In the genomic region with DNA sequence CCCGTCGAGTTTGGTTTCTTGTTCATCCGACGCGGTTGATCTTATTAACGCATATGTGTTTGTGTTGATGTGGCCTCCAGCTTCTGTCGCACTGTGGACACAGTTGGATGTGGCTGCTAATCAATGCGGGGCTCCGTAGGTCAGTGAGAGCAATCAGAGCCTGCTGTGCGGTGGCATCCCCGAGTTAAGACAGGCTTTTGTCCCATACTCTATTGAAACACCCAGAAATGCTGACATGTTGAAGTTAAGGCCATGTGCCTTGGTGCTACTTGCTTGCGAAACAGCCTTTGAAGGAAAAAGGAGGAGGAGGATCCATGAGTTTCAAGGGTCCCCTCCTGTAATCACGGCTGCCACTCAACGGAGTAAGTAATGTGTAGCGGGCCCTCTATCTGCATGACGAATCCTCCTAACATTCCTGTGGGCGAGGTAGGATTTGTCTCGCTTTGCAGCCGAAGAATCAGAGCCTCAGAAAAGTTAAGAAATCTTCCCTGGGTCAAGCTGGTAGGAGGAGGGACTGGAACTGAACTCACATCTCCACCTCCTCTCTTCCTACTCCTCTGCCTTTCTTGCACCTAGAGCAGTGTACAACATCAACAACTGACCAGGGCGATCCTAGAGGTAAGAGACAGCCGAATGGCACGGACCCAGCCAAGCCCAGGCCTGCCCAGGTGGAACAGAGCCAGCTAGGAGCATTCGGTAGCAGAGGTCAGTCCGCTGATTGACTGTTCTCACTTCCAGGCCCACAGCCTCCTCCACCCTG, we compare ENCODE assay signal across 12 cellular contexts. TPM values are rescaled to one million over a fixed set of nuclear protein-coding genes. Genes with fewer than 3 reads are reported as not detected.
DNase-seq lines count a peak whose midpoint lies in the region; ATAC-seq and TF ChIP-seq lines count a peak whose summit lies in the region.
"Had no signal": no experiment of that assay in that cellular context is flagged by ENCODE, and none has a peak within 500 bp of the region (broad histone marks: within the 10 kb centered on the region; RNA-seq: fewer than 3 reads in every experiment).

No MANE protein-coding gene starts in this region.

- H2BK15ac ChIP-seq in IMR-90 (ENCODE audit: low read depth, low read length), result no peak overlapping the region

- H3K4ac ChIP-seq in IMR-90 (ENCODE audit: low read depth, low read length), result no peak overlapping the region; the same call in 1 of the 2 replicates

- dilution Hi-C loops in IMR-90 (cut with HindIII; ENCODE audit: low sequenced_read_pairs, unreplicated experiment), result no loop called here

- H2AFZ ChIP-seq in IMR-90 (replicated peaks; ENCODE audit: low read length, poor library complexity), result no peak overlapping the region

- H3K4me1 Mint-ChIP-seq in activated naive CD4-positive, alpha-beta T cell treated with anti-CD3 and anti-CD28 coated beads for 36 hours (ENCODE audit: low read depth), result peaks cover 6% of the 10 kb centered on the region
- H3K4me1 Mint-ChIP-seq: activated T-helper 17 cell treated with anti-CD3 and anti-CD28 coated beads, Interleukin-2, amount 50 U/mL, for 72 hours had no signal

- H2BK20ac ChIP-seq in IMR-90 (ENCODE audit: low read depth, low read length), result no peak overlapping the region

- TF ChIP-seq CTCF in A673 (conservative IDR thresholded peaks at IDR 0.05; ENCODE audit: low read depth, low read length), result no peak
- no peak for TF ChIP-seq CTCF in IMR-90 (conservative IDR thresholded peaks at IDR 0.05; ENCODE audit: low read depth, low read length)
- no peak for TF ChIP-seq CTCF in brain microvascular endothelial cell (IDR thresholded peaks at IDR 0.05; ENCODE audit: low read depth, low read length, missing control alignments)
- no peak for TF ChIP-seq CTCF in right lobe of liver (IDR thresholded peaks at IDR 0.05)

- no peak overlapping the region for H3K23ac ChIP-seq in IMR-90 (ENCODE audit: low read depth, low read length)

- TF ChIP-seq RAD21 in IMR-90 (IDR thresholded peaks at IDR 0.05; ENCODE audit: low read length), result no peak

- no peaks in the 10 kb centered on the region for H4K20me1 ChIP-seq in IMR-90 (ENCODE audit: insufficient read depth, low read length)

- no peak overlapping the region; the same call in 1 of the 2 replicates for H2AK5ac ChIP-seq in IMR-90 (ENCODE audit: low read depth, low read length)

- DNase-seq in A673 (ENCODE audit: low spot score) (peak; percentile 90), IMR-90 (peak; percentile 29), brain microvascular endothelial cell (peak; percentile 39), right lobe of liver (peak in 2 of 3 donors; percentile 73 to 76), occipital lobe (lab: John Stamatoyannopoulos, UW) (no peak), DMS 273 (lab: John Stamatoyannopoulos, UW; ENCODE audit: unreplicated experiment) (no peak)
- DNase-seq in activated naive CD4-positive, alpha-beta T cell treated with anti-CD3 and anti-CD28 coated beads for 36 hours, result no peak
- DNase-seq: psoas muscle, WERI-Rb-1 had no signal

- H2BK5ac ChIP-seq in IMR-90 (ENCODE audit: low read depth, low read length, poor library complexity, severe bottlenecking), result no peak overlapping the region

- in situ Hi-C loops in IMR-90 (cut with MboI; ENCODE audit: low sequenced_read_pairs), result no loop called here
- in situ Hi-C loops in brain microvascular endothelial cell (cut with HindIII; ENCODE audit: low pct_ligation_motif_present, low sequenced_read_pairs), result no loop called here

- H3K36me3 ChIP-seq in A673 (ENCODE audit: insufficient read depth, low read length, poor library complexity, severe bottlenecking), result no peaks in the 10 kb centered on the region
- no peaks in the 10 kb centered on the region for H3K36me3 ChIP-seq in IMR-90 (ENCODE audit: control insufficient read depth, insufficient read depth, low read length)
- no peaks in the 10 kb centered on the region for H3K36me3 ChIP-seq in brain microvascular endothelial cell (replicated peaks)
- no peaks in the 10 kb centered on the region for H3K36me3 ChIP-seq in right lobe of liver

- H3K79me1 ChIP-seq in IMR-90 (ENCODE audit: low read depth in 1 of 2, low read length in 2 of 2), result no peaks in the 10 kb centered on the region

- no peak overlapping the region for H2BK120ac ChIP-seq in IMR-90 (ENCODE audit: low read depth, low read length)

- no peaks in the 10 kb centered on the region for H3K27me3 Mint-ChIP-seq in activated naive CD4-positive, alpha-beta T cell treated with anti-CD3 and anti-CD28 coated beads for 36 hours (ENCODE audit: low read depth)
- H3K27me3 Mint-ChIP-seq: activated T-helper 17 cell treated with anti-CD3 and anti-CD28 coated beads, Interleukin-2, amount 50 U/mL, for 72 hours had no signal

- POLR2A ChIA-PET in A673 (lab: Charles Lee; ENCODE audit: low non-redundant PET), result no interaction called here
- POLR2A ChIA-PET in IMR-90 (lab: Charles Lee; ENCODE audit: unreplicated experiment), result no interaction called here

- no TSS peak for BruUV-seq in A673 (replicated peaks; lab: Mats Ljungman, UMichigan)
- no TSS peak for BruUV-seq in IMR-90 (replicated peaks; lab: Mats Ljungman, UMichigan)

- H3K4me2 ChIP-seq in IMR-90 (ENCODE audit: low read depth, low read length), result no peak overlapping the region

- no peaks in the 10 kb centered on the region for H3K9me1 ChIP-seq in IMR-90 (ENCODE audit: insufficient read depth, low read length)

- no peak overlapping the region for H3K27ac Mint-ChIP-seq in activated naive CD4-positive, alpha-beta T cell treated with anti-CD3 and anti-CD28 coated beads for 36 hours
- H3K27ac Mint-ChIP-seq: activated T-helper 17 cell treated with anti-CD3 and anti-CD28 coated beads, Interleukin-2, amount 50 U/mL, for 72 hours had no signal

- no peak overlapping the region for H4K91ac ChIP-seq in IMR-90 (ENCODE audit: insufficient read depth, low read depth, low read length)

- peaks cover 70% of the 10 kb centered on the region for H3K4me1 ChIP-seq in A673 (ENCODE audit: insufficient read depth, low read length, poor library complexity, severe bottlenecking)
- H3K4me1 ChIP-seq in IMR-90 (ENCODE audit: control insufficient read depth, insufficient read depth, low read length), result peaks cover 2% of the 10 kb centered on the region; the same call in 1 of the 2 replicates
- H3K4me1 ChIP-seq in right lobe of liver, result peaks cover 0 to 14% (median 7%) of the 10 kb centered on the region in 4 donors
- H3K4me1 ChIP-seq: psoas muscle had no signal

- H3K9ac ChIP-seq in IMR-90 (ENCODE audit: low read depth, low read length), result no peak overlapping the region

- no peak overlapping the region for H2AK9ac ChIP-seq in IMR-90 (replicated peaks; ENCODE audit: low read depth, low read length, poor library complexity)

- H3K36me3 Mint-ChIP-seq in activated naive CD4-positive, alpha-beta T cell treated with anti-CD3 and anti-CD28 coated beads for 36 hours (ENCODE audit: low read depth), result no peaks in the 10 kb centered on the region
- H3K36me3 Mint-ChIP-seq: immature natural killer cell had no signal

- H3K9me3 ChIP-seq in A673 (ENCODE audit: low read depth, low read length, poor library complexity, severe bottlenecking) (no peaks in the 10 kb centered on the region), IMR-90 (ENCODE audit: control insufficient read depth, insufficient read depth, low read length) (no peaks in the 10 kb centered on the region), right lobe of liver (no peaks in the 10 kb centered on the region)
- H3K9me3 ChIP-seq: psoas muscle had no signal

- intact Hi-C loops in A673 (cut with micrococcal nuclease; ENCODE audit: unreplicated experiment) (no loop called here), IMR-90 (cut with micrococcal nuclease) (no loop called here), right lobe of liver (cut with DNase I) (no loop called here)
- intact Hi-C loops in activated naive CD4-positive, alpha-beta T cell treated with anti-CD3 and anti-CD28 coated beads for 36 hours (cut with micrococcal nuclease), result no loop called here

- no peaks in the 10 kb centered on the region for H3K9me3 Mint-ChIP-seq in activated naive CD4-positive, alpha-beta T cell treated with anti-CD3 and anti-CD28 coated beads for 36 hours
- H3K9me3 Mint-ChIP-seq: activated T-helper 17 cell treated with anti-CD3 and anti-CD28 coated beads, Interleukin-2, amount 50 U/mL, for 72 hours; immature natural killer cell had no signal

- H4K5ac ChIP-seq in IMR-90 (ENCODE audit: low read depth, low read length), result no peak overlapping the region

- H3K27me3 ChIP-seq in A673 (replicated peaks; ENCODE audit: insufficient read depth, low read depth, low read length, poor library complexity), result no peaks in the 10 kb centered on the region
- 0 out of 2 replicates have a peak, but pooled peaks cover 2% of the 10 kb centered on the region for H3K27me3 ChIP-seq in IMR-90 (ENCODE audit: control insufficient read depth, insufficient read depth, low read length)
- peaks cover 73% of the 10 kb centered on the region for H3K27me3 ChIP-seq in brain microvascular endothelial cell (replicated peaks)
- no peaks in the 10 kb centered on the region for H3K27me3 ChIP-seq in right lobe of liver

- H3K14ac ChIP-seq in IMR-90 (replicated peaks; ENCODE audit: low read depth, low read length), result no peak overlapping the region

- no peak overlapping the region for H4K8ac ChIP-seq in IMR-90 (ENCODE audit: low read depth in 2 of 2, low read length in 2 of 2)

- no peak overlapping the region for H3K18ac ChIP-seq in IMR-90 (ENCODE audit: low read depth, low read length)

- H3K4me3 ChIP-seq in A673 (ENCODE audit: low read depth, low read length, poor library complexity, severe bottlenecking) (no peak overlapping the region), IMR-90 (ENCODE audit: insufficient read depth, low read depth, low read length) (no peak overlapping the region), brain microvascular endothelial cell (ENCODE audit: low read depth, low read length) (no peak overlapping the region), right lobe of liver (no peak overlapping the region)
- H3K4me3 ChIP-seq: psoas muscle had no signal

- H3K27ac ChIP-seq in A673 (ENCODE audit: low read depth, low read length, poor library complexity, severe bottlenecking) (peak overlapping the region; percentile 78), IMR-90 (ENCODE audit: insufficient read depth, low read length) (no peak overlapping the region), brain microvascular endothelial cell (no peak overlapping the region), right lobe of liver (no peak overlapping the region)
- H3K27ac ChIP-seq: psoas muscle, WERI-Rb-1 had no signal

- CTCF ChIA-PET in A673 (lab: Charles Lee), result no interaction called here
- CTCF ChIA-PET in IMR-90 (lab: Yijun Ruan, JAX), result no interaction called here
- CTCF ChIA-PET in activated naive CD4-positive, alpha-beta T cell treated with anti-CD3 and anti-CD28 coated beads for 36 hours (lab: Charles Lee), result no interaction called here

- ATAC-seq in IMR-90 (ENCODE audit: low read depth) (peak; percentile 59; the same call in 1 of the 2 replicates), right lobe of liver (peak; percentile 63 to 91 (median 85)), GM21381 (IDR thresholded peaks at IDR 0.05; ENCODE audit: unreplicated experiment) (no peak)
- ATAC-seq: psoas muscle had no signal

- no peak for TF ChIP-seq POLR2A in IMR-90 (IDR thresholded peaks at IDR 0.05; ENCODE audit: low read depth, low read length)
- TF ChIP-seq POLR2A in right lobe of liver (IDR thresholded peaks at IDR 0.05), result no peak

- H3K4me3 Mint-ChIP-seq in activated naive CD4-positive, alpha-beta T cell treated with anti-CD3 and anti-CD28 coated beads for 36 hours, result no peak overlapping the region
- H3K4me3 Mint-ChIP-seq: activated T-helper 17 cell treated with anti-CD3 and anti-CD28 coated beads, Interleukin-2, amount 50 U/mL, for 72 hours; immature natural killer cell had no signal

- WGBS in IMR-90 (ENCODE audit: extremely low coverage in 2 of 2, insufficient read length in 1 of 2), 2 experiments, result 67% methylated on average over 2 of the region's 24 CpGs; no CpG with 5 or more reads in 1 of the 2 experiments
- 46% methylated on average over 20 of the region's 24 CpGs for whole genome bisulfite sequencing in right lobe of liver (ENCODE audit: insufficient coverage, low coverage, low lambda C conversion rate, missing lambda C conversion rate)

- H3K56ac ChIP-seq in IMR-90 (ENCODE audit: extremely low read depth, insufficient read depth, low read length), result no peak overlapping the region

RNA-seq across cellular contexts. Expression of a gene that starts 19.5 kb away (rescaled TPM):
- total RNA-seq in A673 (2021) (14.3 and 19.2 TPM in 2 replicates), IMR-90 (2012; rRNA removed) (0.56 and 0.90 TPM in 2 replicates), right lobe of liver (1 to 10 TPM; 1.1 to 5.9 (median 3.3) TPM), occipital lobe (16.7 TPM)
- polyA plus RNA-seq in IMR-90 (2012; rRNA removed), result 0.89 and 1.1 TPM in 2 replicates
- polyA plus RNA-seq in IMR-90 (2012; cell fraction: cytosol; rRNA removed), result 0.63 and 1.4 TPM in 2 replicates
- 0.84 and 1.3 TPM in 2 replicates for polyA plus RNA-seq in IMR-90 (2012; cell fraction: nucleus; rRNA removed; ENCODE audit: low replicate concordance)
- total RNA-seq in activated naive CD4-positive, alpha-beta T cell treated with anti-CD3 and anti-CD28 coated beads for 36 hours, result 1 to 10 TPM; 6.3 to 7.4 TPM

Comparison
In these comparisons a context has a peak if more than half of its experiments do, and no peak if none do; other contexts are left out.
1. DNase-seq: peak in A673 (single experiment), IMR-90 (single experiment), brain microvascular endothelial cell (single experiment) and right lobe of liver (2 of 3); none in activated naive CD4-positive, alpha-beta T cell treated with anti-CD3 and anti-CD28 coated beads for 36 hours (single experiment), occipital lobe (single experiment) and DMS 273 (single experiment).